ENCODE assay signal across 8 cellular contexts in the genomic region with DNA sequence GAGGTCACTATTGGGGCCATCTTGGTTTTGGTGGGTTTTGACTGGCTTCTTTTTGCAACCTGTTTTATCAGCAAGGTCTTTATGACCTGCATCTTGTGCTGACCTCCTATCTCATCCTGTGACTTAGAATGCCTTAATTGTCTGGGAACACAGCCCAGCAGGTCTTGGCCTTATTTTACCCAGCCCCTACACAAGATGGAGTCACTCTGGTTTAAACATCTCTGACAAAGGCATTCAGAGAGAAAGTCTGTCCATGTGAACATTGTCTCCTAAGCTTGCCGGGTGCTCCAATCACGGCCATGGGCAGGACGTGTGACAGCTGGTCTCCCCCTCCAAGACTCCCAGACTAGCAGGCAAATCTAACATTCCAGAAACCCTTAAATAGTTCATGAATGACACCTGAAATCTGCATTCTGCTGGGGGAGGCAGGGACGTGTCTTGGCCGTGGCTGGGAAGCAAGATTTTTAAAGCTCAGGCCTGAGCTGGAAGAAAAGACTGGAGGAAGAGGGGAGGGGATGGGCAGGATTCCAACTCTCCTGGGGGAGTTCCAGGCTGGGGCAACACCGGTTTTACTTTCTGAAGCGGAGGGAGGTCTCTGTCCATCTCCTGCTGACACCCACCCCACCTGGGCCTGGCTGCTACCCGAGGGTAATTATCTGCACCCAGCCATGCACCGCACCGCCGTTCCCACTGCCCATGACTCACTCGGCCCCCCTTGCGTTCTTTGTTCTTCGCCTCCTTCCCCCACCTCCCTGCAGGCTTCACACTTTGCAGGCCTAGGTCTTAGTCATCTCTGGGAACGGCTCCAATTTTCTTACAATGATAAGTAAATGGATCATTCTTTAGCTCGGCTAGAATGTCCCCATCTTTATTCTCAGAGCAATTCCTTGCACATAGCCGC. TPM values are rescaled to one million over a fixed set of nuclear protein-coding genes. Genes with fewer than 3 reads are reported as not detected.
DNase-seq lines count a peak whose midpoint lies in the region; ATAC-seq, FAIRE-seq and TF ChIP-seq lines count a peak whose summit lies in the region.
"Had no signal": no experiment of that assay in that cellular context is flagged by ENCODE, and none has a peak within 500 bp of the region (broad histone marks: within the 10 kb centered on the region; RNA-seq: fewer than 3 reads in every experiment).

No MANE protein-coding gene starts in this region.

- peaks cover 5% of the 10 kb centered on the region for H3K4me1 Mint-ChIP-seq in neural crest cell
- peaks cover 5% of the 10 kb centered on the region for H3K4me1 Mint-ChIP-seq in activated naive CD4-positive, alpha-beta T cell treated with anti-CD3 and anti-CD28 coated beads, Interleukin-2, amount 10 ng/mL, durations not matched to agents 7 days and 5 days

- FAIRE-seq in RCC 7860 (lab: Jason Lieb, UNC): peak; percentile 98

- ATAC-seq in HG03159 (IDR thresholded peaks at IDR 0.05; ENCODE audit: unreplicated experiment): no peak

- no peak for TF ChIP-seq CTCF in HFF-Myc (IDR thresholded peaks at IDR 0.05; ENCODE audit: low read depth, low read length, missing control alignments)
- no peak for TF ChIP-seq CTCF in fibroblast of mammary gland (conservative IDR thresholded peaks at IDR 0.05; ENCODE audit: control insufficient read depth, insufficient read depth, low read depth, low read length)
- TF ChIP-seq CTCF in neural crest cell (conservative IDR thresholded peaks at IDR 0.05): no peak

- CTCF ChIA-PET in activated naive CD4-positive, alpha-beta T cell treated with anti-CD3 and anti-CD28 coated beads, Interleukin-2, amount 10 ng/mL, durations not matched to agents 7 days and 5 days (lab: Charles Lee): no interaction called here

- no peaks in the 10 kb centered on the region for H3K36me3 Mint-ChIP-seq in neural crest cell (ENCODE audit: low read depth)
- H3K36me3 Mint-ChIP-seq in activated naive CD4-positive, alpha-beta T cell treated with anti-CD3 and anti-CD28 coated beads, Interleukin-2, amount 10 ng/mL, durations not matched to agents 7 days and 5 days: no peaks in the 10 kb centered on the region

- no peak overlapping the region for H3K4me3 Mint-ChIP-seq in neural crest cell
- no peak overlapping the region for H3K4me3 Mint-ChIP-seq in activated naive CD4-positive, alpha-beta T cell treated with anti-CD3 and anti-CD28 coated beads, Interleukin-2, amount 10 ng/mL, durations not matched to agents 7 days and 5 days

- no peak overlapping the region for H3K4me3 ChIP-seq in HFF-Myc (replicated peaks; ENCODE audit: low read depth, low read length)
- H3K4me3 ChIP-seq in fibroblast of mammary gland (ENCODE audit: control insufficient read depth, low read depth, low read length): no peak overlapping the region

- peak overlapping the region; percentile 50 for H3K27ac Mint-ChIP-seq in neural crest cell (ENCODE audit: unreplicated experiment)
- no peak overlapping the region for H3K27ac Mint-ChIP-seq in activated naive CD4-positive, alpha-beta T cell treated with anti-CD3 and anti-CD28 coated beads, Interleukin-2, amount 10 ng/mL, durations not matched to agents 7 days and 5 days

- no peaks in the 10 kb centered on the region for H3K27me3 Mint-ChIP-seq in neural crest cell (ENCODE audit: low read depth)
- no peaks in the 10 kb centered on the region for H3K27me3 Mint-ChIP-seq in activated naive CD4-positive, alpha-beta T cell treated with anti-CD3 and anti-CD28 coated beads, Interleukin-2, amount 10 ng/mL, durations not matched to agents 7 days and 5 days

- peak; percentile 54 for DNase-seq in HFF-Myc (ENCODE audit: extremely low read depth, low read depth)
- DNase-seq in RCC 7860 (ENCODE audit: low spot score): peak; percentile 99
- peak; percentile 89 for DNase-seq in fibroblast of mammary gland (ENCODE audit: low read depth)
- no peak for DNase-seq in neural crest cell (ENCODE audit: low read depth, low spot score)
- no peak for DNase-seq in activated naive CD4-positive, alpha-beta T cell treated with anti-CD3 and anti-CD28 coated beads, Interleukin-2, amount 10 ng/mL, durations not matched to agents 7 days and 5 days
- DNase-seq in NCI-H748 (lab: John Stamatoyannopoulos, UW; ENCODE audit: unreplicated experiment): no peak

- no peaks in the 10 kb centered on the region for H3K9me3 Mint-ChIP-seq in neural crest cell
- no peaks in the 10 kb centered on the region for H3K9me3 Mint-ChIP-seq in activated naive CD4-positive, alpha-beta T cell treated with anti-CD3 and anti-CD28 coated beads, Interleukin-2, amount 10 ng/mL, durations not matched to agents 7 days and 5 days

RNA-seq across cellular contexts. Expression of gene OR1M1, which starts 11.5 kb away (rescaled TPM):
- not detected in 2 replicates for total RNA-seq in neural crest cell
- total RNA-seq: T-helper 2 cell treated with Interferon-gamma antibody and Interleukin-4, amounts not matched to agents 100 ng/mL and 5 ng/mL, for 36 hours had no signal

RNA-seq across cellular contexts. Expression of gene OR7G2, which starts 32.0 kb away (rescaled TPM):
- not detected in 2 replicates for total RNA-seq in neural crest cell
- total RNA-seq: T-helper 2 cell treated with Interferon-gamma antibody and Interleukin-4, amounts not matched to agents 100 ng/mL and 5 ng/mL, for 36 hours had no signal

RNA-seq across cellular contexts. Expression of gene OR7G1, which starts 40.2 kb away (rescaled TPM):
- total RNA-seq in neural crest cell: not detected in 2 replicates
- total RNA-seq: T-helper 2 cell treated with Interferon-gamma antibody and Interleukin-4, amounts not matched to agents 100 ng/mL and 5 ng/mL, for 36 hours had no signal

RNA-seq across cellular contexts. Expression of gene OR7G3, which starts 51.4 kb away (rescaled TPM):
- not detected in 2 replicates for total RNA-seq in neural crest cell
- total RNA-seq: T-helper 2 cell treated with Interferon-gamma antibody and Interleukin-4, amounts not matched to agents 100 ng/mL and 5 ng/mL, for 36 hours had no signal

Comparison
In these comparisons a context has a peak if more than half of its experiments do, and no peak if none do; other contexts are left out.
1. DNase-seq: peak in HFF-Myc (single experiment), RCC 7860 (single experiment) and fibroblast of mammary gland (single experiment); none in neural crest cell (single experiment), activated naive CD4-positive, alpha-beta T cell treated with anti-CD3 and anti-CD28 coated beads, Interleukin-2, amount 10 ng/mL, durations not matched to agents 7 days and 5 days (single experiment) and NCI-H748 (single experiment).